Comparison of ENCODE assay signal across 9 cellular contexts in the genomic region with DNA sequence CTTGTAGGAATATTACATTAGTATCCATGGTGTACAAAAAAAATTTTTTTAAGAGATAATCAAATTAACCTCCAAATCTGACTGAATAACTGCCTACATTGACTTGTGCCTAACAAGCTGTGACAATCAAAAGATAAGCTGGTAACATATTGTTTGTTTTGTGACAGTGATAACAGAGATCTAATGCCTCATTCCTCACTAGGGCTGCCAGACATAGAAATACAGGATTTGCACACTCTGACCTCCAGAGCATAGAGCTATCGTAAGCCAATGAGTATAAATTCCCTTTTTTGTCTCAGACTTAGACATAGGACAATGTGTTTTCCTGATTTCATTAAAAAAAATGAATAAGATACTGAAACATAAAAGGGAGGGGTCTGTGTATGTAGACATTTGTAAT. TPM values are rescaled to one million over a fixed set of nuclear protein-coding genes. Genes with fewer than 3 reads are reported as not detected.
"Had no signal": no experiment of that assay in that cellular context is flagged by ENCODE, and none has a peak within 500 bp of the region (broad histone marks: within the 10 kb centered on the region; RNA-seq: fewer than 3 reads in every experiment).

No MANE protein-coding gene starts in this region.

- H3K4me2 ChIP-seq: GM23338 had no signal

- DNase-seq: H7, HFFc6, IMR-90 had no signal

- H3K27ac ChIP-seq: HL-60 had no signal

- H2AFZ ChIP-seq: GM23338 had no signal

- H3K9me3 ChIP-seq: HAP-1 had no signal

- ATAC-seq: GM23338, HCT116, K562 had no signal

- H3K4me3 ChIP-seq: GM23338, HAP-1, K562 had no signal

- H3K36me3 ChIP-seq: HAP-1 had no signal

RNA-seq across cellular contexts. Expression of gene IQCJ, which starts 6.2 kb away (rescaled TPM):
- total RNA-seq: GM23338, H1, H7, HFFc6, IMR-90, K562 had no signal
- polyA plus RNA-seq: GM23338, H1, IMR-90, K562 had no signal
